ENCODE assay signal across 28 cellular contexts in the genomic region with DNA sequence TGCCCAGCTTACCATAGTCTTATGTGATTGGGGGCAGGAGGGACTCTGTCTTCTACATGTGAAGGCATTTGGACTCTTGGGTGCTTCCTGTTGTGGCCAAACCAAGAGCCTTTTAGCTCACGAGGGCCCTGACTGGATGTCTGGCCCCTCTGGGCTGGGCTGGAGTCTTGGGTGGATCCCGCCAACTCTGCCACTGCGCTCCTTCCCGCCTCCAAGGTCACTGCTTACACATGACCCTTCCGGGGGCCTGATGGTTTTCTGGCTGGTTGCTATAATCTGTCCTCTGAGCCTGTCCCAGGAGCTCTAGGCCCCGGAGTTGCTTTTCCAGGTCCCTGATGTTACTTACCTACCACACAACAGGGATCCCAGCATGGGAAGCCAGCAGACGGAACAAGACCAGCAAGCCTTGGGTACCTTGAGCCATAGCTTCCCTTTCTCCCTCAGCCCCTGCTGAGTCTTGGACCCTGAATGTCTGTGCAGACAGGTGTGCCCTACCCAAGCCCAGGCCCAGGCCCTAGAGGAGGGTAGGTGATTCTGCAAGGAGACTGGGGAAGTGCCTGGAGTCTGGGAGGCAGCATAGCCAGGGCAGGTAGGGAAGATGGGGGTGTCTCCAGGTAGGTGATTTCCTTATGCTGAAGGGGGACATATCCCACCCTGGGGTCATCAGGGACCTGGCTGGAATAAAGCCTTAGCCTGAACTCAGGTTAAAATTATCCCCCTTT.
"Had no signal": no experiment of that assay in that cellular context is flagged by ENCODE, and none has a peak within 500 bp of the region (broad histone marks: within the 10 kb centered on the region; RNA-seq: fewer than 3 reads in every experiment).

No MANE protein-coding gene starts in this region.

- H3K4me1 ChIP-seq: lower lobe of right lung, psoas muscle, uterus had no signal

- H3K9me3 Mint-ChIP-seq: activated CD4-positive, alpha-beta memory T cell treated with anti-CD3 and anti-CD28 coated beads for 36 hours; activated naive CD4-positive, alpha-beta T cell treated with anti-CD3 and anti-CD28 coated beads, Interleukin-2, amount 50 U/mL, for 72 hours; activated T-cell treated with anti-CD3 and anti-CD28 coated beads, Interleukin-2, amount 50 U/mL, for 24 hours; natural killer cell; T-helper 1 cell treated with Interleukin-12 subunit alpha and Interleukin-12 subunit beta and Interleukin-4 antibody, amounts not matched to agents 30 μg/mL and 1 μg/mL, for 36 hours had no signal

- H3K9me3 ChIP-seq: lower lobe of right lung, neutrophil, ovary, SK-N-SH, thoracic aorta, uterus had no signal

- H3K27me3 ChIP-seq: neutrophil, ovary, uterus had no signal

- ATAC-seq: activated CD4-positive, CD25-positive, alpha-beta regulatory T cell treated with anti-CD3 and anti-CD28 coated beads, Interleukin-2, amount 50 U/mL, for 24 hours; activated naive CD4-positive, alpha-beta T cell treated with anti-CD3 and anti-CD28 coated beads, Interleukin-2, amount 50 U/mL, for 72 hours; left colon; lower lobe of right lung; natural killer cell; psoas muscle had no signal

- H3K27ac Mint-ChIP-seq: activated CD4-positive, alpha-beta memory T cell treated with anti-CD3 and anti-CD28 coated beads for 36 hours; activated naive CD4-positive, alpha-beta T cell treated with anti-CD3 and anti-CD28 coated beads, Interleukin-2, amount 50 U/mL, for 72 hours; activated T-cell treated with anti-CD3 and anti-CD28 coated beads, Interleukin-2, amount 50 U/mL, for 24 hours; natural killer cell; T-helper 1 cell treated with Interleukin-12 subunit alpha and Interleukin-12 subunit beta and Interleukin-4 antibody, amounts not matched to agents 30 μg/mL and 1 μg/mL, for 36 hours had no signal

- H3K4me3 Mint-ChIP-seq: activated CD4-positive, alpha-beta memory T cell treated with anti-CD3 and anti-CD28 coated beads for 36 hours; activated T-cell treated with anti-CD3 and anti-CD28 coated beads, Interleukin-2, amount 50 U/mL, for 24 hours; natural killer cell; T-helper 1 cell treated with Interleukin-12 subunit alpha and Interleukin-12 subunit beta and Interleukin-4 antibody, amounts not matched to agents 30 μg/mL and 1 μg/mL, for 36 hours had no signal

- DNase-seq: activated CD4-positive, alpha-beta memory T cell treated with anti-CD3 and anti-CD28 coated beads for 36 hours; activated CD4-positive, alpha-beta T cell treated with anti-CD3 and anti-CD28 coated beads for 48 hours; activated CD8-positive, alpha-beta memory T cell treated with anti-CD3 and anti-CD28 coated beads, Interleukin-2, amount 50 U/mL, for 48 hours; activated T-cell treated with anti-CD3 and anti-CD28 coated beads, Interleukin-2, amount 50 U/mL, for 24 hours; anterior cingulate cortex; dermis blood vessel endothelial cell; effector CD4-positive, alpha-beta T cell; head of caudate nucleus; hippocampal formation; kidney; left colon; lower lobe of right lung; mesenchymal stem cell; natural killer cell; ovary; psoas muscle; SK-N-SH; stimulated activated naive CD4-positive, alpha-beta T cell treated with Interleukin-2 at 50 U/mL for 16 hours; SW 1271; T-helper 9 cell; trophoblast cell; uterus had no signal

- H3K9ac ChIP-seq: SK-N-SH had no signal

- H3K27ac ChIP-seq: lower lobe of right lung, neutrophil, ovary, psoas muscle, thoracic aorta, uterus, VCaP had no signal

- H3K36me3 Mint-ChIP-seq: activated naive CD4-positive, alpha-beta T cell treated with anti-CD3 and anti-CD28 coated beads, Interleukin-2, amount 50 U/mL, for 72 hours; natural killer cell had no signal

- H3K27me3 Mint-ChIP-seq: activated CD4-positive, alpha-beta memory T cell treated with anti-CD3 and anti-CD28 coated beads for 36 hours; activated T-cell treated with anti-CD3 and anti-CD28 coated beads, Interleukin-2, amount 50 U/mL, for 24 hours had no signal

- H3K36me3 ChIP-seq: lower lobe of right lung, neutrophil, ovary, thoracic aorta, uterus had no signal

- H3K4me3 ChIP-seq: lower lobe of right lung, ovary, psoas muscle, thoracic aorta, uterus had no signal
